Comparison of ENCODE assay signal across 20 cellular contexts in the genomic region with DNA sequence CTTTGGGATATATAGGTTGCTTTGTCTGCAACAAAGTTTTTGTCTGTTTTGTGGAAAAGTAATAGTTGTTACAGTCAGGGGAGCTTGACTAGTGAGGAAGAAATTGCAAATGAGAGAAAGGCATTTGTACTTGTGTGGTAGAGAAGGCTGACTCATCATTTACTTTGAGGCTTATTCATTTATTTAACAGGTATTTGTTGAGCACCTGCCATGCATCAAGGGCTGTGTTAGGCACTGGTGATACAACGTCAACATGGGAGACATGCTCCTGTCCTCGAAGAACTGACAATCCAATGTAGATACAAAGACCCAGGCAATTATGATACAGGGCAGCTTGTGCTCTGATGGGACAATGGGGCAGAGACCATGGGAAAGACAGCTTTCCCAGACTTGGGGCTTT.
DNase-seq lines count a peak whose midpoint lies in the region; ATAC-seq and TF ChIP-seq lines count a peak whose summit lies in the region.
"Had no signal": no experiment of that assay in that cellular context is flagged by ENCODE, and none has a peak within 500 bp of the region (broad histone marks: within the 10 kb centered on the region; RNA-seq: fewer than 3 reads in every experiment).

No MANE protein-coding gene starts in this region.

- peak; percentile 62 for ATAC-seq in esophagus mucosa
- ATAC-seq: CD8-positive, alpha-beta T cell; Right ventricle myocardium inferior had no signal

- H3K4me3 Mint-ChIP-seq in type B pancreatic cell = peak overlapping the region; percentile 4
- H3K4me3 Mint-ChIP-seq: CD8-positive, alpha-beta T cell; HFFc6 had no signal

- no peaks in the 10 kb centered on the region for H3K27me3 ChIP-seq in testis
- H3K27me3 ChIP-seq: Peyer's patch had no signal

- peaks cover 6% of the 10 kb centered on the region for H3K36me3 Mint-ChIP-seq in type B pancreatic cell
- H3K36me3 Mint-ChIP-seq: CD8-positive, alpha-beta T cell had no signal

- H3K9me3 Mint-ChIP-seq in type B pancreatic cell = no peaks in the 10 kb centered on the region
- H3K9me3 Mint-ChIP-seq: CD8-positive, alpha-beta T cell; HFFc6 had no signal

- no peak overlapping the region for H3K4me3 ChIP-seq in testis
- H3K4me3 ChIP-seq: Peyer's patch, SK-N-MC had no signal

- peak; percentile 58 for DNase-seq in NCI-H748 (lab: John Stamatoyannopoulos, UW; ENCODE audit: unreplicated experiment)
- DNase-seq in NCI-H748 treated with DMSO at 0.1 percent for 48 hours (lab: John Stamatoyannopoulos, UW) = no peak
- DNase-seq in SW480 (ENCODE audit: low spot score) = peak; percentile 16
- no peak for DNase-seq in type B pancreatic cell (ENCODE audit: extremely low spot score, unreplicated experiment)
- DNase-seq in activated naive CD4-positive, alpha-beta T cell (lab: John Stamatoyannopoulos, UW) = no peak
- no peak for DNase-seq in testis
- DNase-seq in pons (ENCODE audit: low spot score) = no peak
- DNase-seq: 8988T; CD8-positive, alpha-beta T cell; EL; HFFc6; MM.1S; NCI-H1092 treated with DMSO at 0.1 percent for 48 hours; NCI-H2107; NCI-H2227 treated with DMSO at 0.1 percent for 48 hours; NCI-H82; Peyer's patch had no signal

- no peaks in the 10 kb centered on the region for H3K27me3 Mint-ChIP-seq in type B pancreatic cell

- WGBS in testis, 2 donors = 90 to 95% methylated on average over 2 of the region's 2 CpGs

- no peaks in the 10 kb centered on the region for H3K4me1 ChIP-seq in testis
- H3K4me1 ChIP-seq: Peyer's patch had no signal

- TF ChIP-seq POLR2A in testis (IDR thresholded peaks at IDR 0.05) = no peak

- intact Hi-C loops in testis (cut with DNase I; ENCODE audit: low total_unique reads) = loop anchor here (10.0 kb wide), 1 partner anchor 346 kb away; no protein-coding TSS in a partner anchor

- TF ChIP-seq CTCF in type B pancreatic cell (conservative IDR thresholded peaks at IDR 0.05) (no peak), testis (IDR thresholded peaks at IDR 0.05) (no peak)

- no peaks in the 10 kb centered on the region for H3K36me3 ChIP-seq in testis (ENCODE audit: low read depth, missing control alignments)
- H3K36me3 ChIP-seq: Peyer's patch had no signal

- no peaks in the 10 kb centered on the region for H3K9me3 ChIP-seq in testis
- H3K9me3 ChIP-seq: Peyer's patch had no signal

- H3K27ac ChIP-seq in testis = no peak overlapping the region
- H3K27ac ChIP-seq: Peyer's patch, SK-N-MC had no signal

- H3K27ac Mint-ChIP-seq in type B pancreatic cell = no peak overlapping the region
- H3K27ac Mint-ChIP-seq: CD8-positive, alpha-beta T cell; HFFc6 had no signal

- H3K4me1 Mint-ChIP-seq in type B pancreatic cell (ENCODE audit: unreplicated experiment) = peaks cover 24% of the 10 kb centered on the region

Comparison
In these comparisons a context has a peak if more than half of its experiments do, and no peak if none do; other contexts are left out.
1. DNase-seq: peak in NCI-H748 (single experiment) and SW480 (single experiment); none in NCI-H748 treated with DMSO at 0.1 percent for 48 hours (single experiment), type B pancreatic cell (single experiment), activated naive CD4-positive, alpha-beta T cell (0 of 4), testis (single experiment) and pons (single experiment).